Comparison of ENCODE assay signal across 6 cellular contexts in genomic region chr18:69584429-69584828, GRCh38.
"Had no signal": no experiment of that assay in that cellular context is flagged by ENCODE, and none has a peak within 500 bp of the region (broad histone marks: within the 10 kb centered on the region; RNA-seq: fewer than 3 reads in every experiment).

No MANE protein-coding gene starts in this region.

- DNase-seq: H9, HCEC 1CT, KBM-7 had no signal

- H3K4me3 ChIP-seq: GM23338 had no signal

- H2AFZ ChIP-seq: GM23338 had no signal

- ATAC-seq: GM23338, HepG2 had no signal

- H3K27ac ChIP-seq: HL-60 had no signal

- H3K4me2 ChIP-seq: GM23338 had no signal
